ENCODE assay signal across 1 cellular context in genomic region chr14:101947904-101948665, GRCh38.
TF ChIP-seq lines count a peak whose summit lies in the region.

No MANE protein-coding gene starts in this region.

TF ChIP-seq in HepG2, 621 proteins besides CTCF, POLR2A, EP300 and RAD21 (continued from another document and continues in another):
- TF ChIP-seq ZFYVE20 (CRISPR knock-in tag; IDR thresholded peaks at IDR 0.05; ENCODE audit: borderline replicate concordance, low read depth) (no peak), ZBTB26 (CRISPR knock-in tag; IDR thresholded peaks at IDR 0.05; ENCODE audit: borderline replicate concordance) (no peak; the same call in 1 of the 2 replicates), REL (CRISPR knock-in tag; conservative IDR thresholded peaks at IDR 0.05) (no peak; the same call in 1 of the 2 replicates), ZNF557 (CRISPR knock-in tag; IDR thresholded peaks at IDR 0.05) (no peak), NR1H2 (CRISPR knock-in tag; IDR thresholded peaks at IDR 0.05; ENCODE audit: borderline replicate concordance, low read depth) (no peak; the same call in 1 of the 2 replicates), XRCC5 (optimal IDR thresholded peaks at IDR 0.05; ENCODE audit: low read length) (peak; percentile 27), GABPA (IDR thresholded peaks at IDR 0.05; ENCODE audit: low read depth, low read length) (no peak; the same call in 1 of the 2 replicates), GABPA (CRISPR knock-in tag; IDR thresholded peaks at IDR 0.05; ENCODE audit: low read depth) (peak; percentile 80), FOXP4 (CRISPR knock-in tag; IDR thresholded peaks at IDR 0.05) (peak; percentile 78), PRMT3 (CRISPR knock-in tag; IDR thresholded peaks at IDR 0.05; ENCODE audit: borderline replicate concordance, low read depth) (no peak), ATF7 (IDR thresholded peaks at IDR 0.05) (peak; percentile 80), ATF7 (CRISPR knock-in tag; IDR thresholded peaks at IDR 0.05) (peak; percentile 78; the same call in 1 of the 2 replicates), TCF7L2 (IDR thresholded peaks at IDR 0.05; ENCODE audit: low read depth, low read length) (no peak), BCLAF1 (IDR thresholded peaks at IDR 0.05) (no peak), ETV6 (CRISPR knock-in tag; conservative IDR thresholded peaks at IDR 0.05) (peak; percentile 67; the same call in 1 of the 2 replicates), ZNF354B (CRISPR knock-in tag; IDR thresholded peaks at IDR 0.05) (0 out of 2 replicates have a peak, but pooled peaks have one; percentile 23), ZNF724P (CRISPR knock-in tag; IDR thresholded peaks at IDR 0.05; ENCODE audit: borderline replicate concordance) (0 out of 2 replicates have a peak, but pooled peaks have one; percentile 9), TFDP2 (CRISPR knock-in tag; IDR thresholded peaks at IDR 0.05) (peak; percentile 74), MAF1 (CRISPR knock-in tag; IDR thresholded peaks at IDR 0.05; ENCODE audit: borderline replicate concordance) (peak; percentile 81; the same call in 1 of the 2 replicates), SOX5 (CRISPR knock-in tag; IDR thresholded peaks at IDR 0.05; ENCODE audit: borderline replicate concordance) (peak; percentile 59; the same call in 1 of the 2 replicates), STAT5B (CRISPR knock-in tag; IDR thresholded peaks at IDR 0.05) (no peak), RARG (CRISPR knock-in tag; IDR thresholded peaks at IDR 0.05; ENCODE audit: low read depth) (no peak), IRF2 (CRISPR knock-in tag; IDR thresholded peaks at IDR 0.05) (peak; percentile 98), ZNF564 (CRISPR knock-in tag; IDR thresholded peaks at IDR 0.05) (peak; percentile 51; the same call in 1 of the 2 replicates), PHF8 (CRISPR knock-in tag; IDR thresholded peaks at IDR 0.05) (peak; percentile 88), ZFP36L2 (CRISPR knock-in tag; IDR thresholded peaks at IDR 0.05) (0 out of 2 replicates have a peak, but pooled peaks have one; percentile 54), PPARG (CRISPR knock-in tag; conservative IDR thresholded peaks at IDR 0.05) (peak; percentile 68; the same call in 1 of the 2 replicates), ZBTB14 (CRISPR knock-in tag; IDR thresholded peaks at IDR 0.05) (no peak; the same call in 1 of the 2 replicates), KDM3A (CRISPR knock-in tag; IDR thresholded peaks at IDR 0.05; ENCODE audit: low read depth) (peak; percentile 42), TAF1 (CRISPR knock-in tag; IDR thresholded peaks at IDR 0.05) (peak; percentile 94), ZNF136 (CRISPR knock-in tag; IDR thresholded peaks at IDR 0.05; ENCODE audit: low read depth) (0 out of 2 replicates have a peak, but pooled peaks have one; percentile 25), DNMT1 (CRISPR knock-in tag; IDR thresholded peaks at IDR 0.05) (no peak), KIAA2018 (CRISPR knock-in tag; IDR thresholded peaks at IDR 0.05; ENCODE audit: borderline replicate concordance) (no peak; the same call in 1 of the 2 replicates), CSRNP2 (CRISPR knock-in tag; conservative IDR thresholded peaks at IDR 0.05; ENCODE audit: low read depth) (no peak), ZZZ3 (CRISPR knock-in tag; IDR thresholded peaks at IDR 0.05; ENCODE audit: borderline replicate concordance) (peak; percentile 91; the same call in 1 of the 2 replicates), THAP7 (CRISPR knock-in tag; IDR thresholded peaks at IDR 0.05) (no peak), TEAD2 (CRISPR knock-in tag; IDR thresholded peaks at IDR 0.05) (0 out of 2 replicates have a peak, but pooled peaks have one; percentile 72), SMC3 (IDR thresholded peaks at IDR 0.05; ENCODE audit: low read length) (no peak)
